ENCODE assay signal across 16 cellular contexts in genomic region chr19:42407085-42407815, GRCh38. TPM values are rescaled to one million over a fixed set of nuclear protein-coding genes. Genes with fewer than 3 reads are reported as not detected.
DNase-seq lines count a peak whose midpoint lies in the region; ATAC-seq, FAIRE-seq and TF ChIP-seq lines count a peak whose summit lies in the region.
"Had no signal": no experiment of that assay in that cellular context is flagged by ENCODE, and none has a peak within 500 bp of the region (broad histone marks: within the 10 kb centered on the region; RNA-seq: fewer than 3 reads in every experiment).

No MANE protein-coding gene starts in this region.

- FAIRE-seq in kidney (lab: Jason Lieb, UNC): no peak
- FAIRE-seq: GM19239, H54 had no signal

- intact Hi-C loops in kidney (cut with DNase I): no loop called here

- no peak overlapping the region for H3K4me2 ChIP-seq in osteoblast (ENCODE audit: insufficient read depth, low read length)
- H3K4me2 ChIP-seq: BLaER1 treated with 17β-estradiol and CSF1 and Interleukin-3, amounts not matched to agents 10 nM and 100 nM had no signal

- no peaks in the 10 kb centered on the region for H3K9me3 ChIP-seq in adipocyte (ENCODE audit: control insufficient read depth, low read length)
- no peaks in the 10 kb centered on the region for H3K9me3 ChIP-seq in kidney (ENCODE audit: control insufficient read depth in 1 of 2, low read length in 2 of 2)
- H3K9me3 ChIP-seq in osteoblast (ENCODE audit: low read depth, low read length): no peaks in the 10 kb centered on the region
- H3K9me3 ChIP-seq: BLaER1 treated with 17β-estradiol and CSF1 and Interleukin-3, amounts not matched to agents 10 nM and 100 nM had no signal

- peak overlapping the region; percentile 26 for H3K9ac ChIP-seq in adipocyte (ENCODE audit: low read length)
- H3K9ac ChIP-seq in kidney (ENCODE audit: low read length in 2 of 2): no peak overlapping the region
- H3K9ac ChIP-seq: BLaER1 treated with 17β-estradiol and CSF1 and Interleukin-3, amounts not matched to agents 10 nM and 100 nM had no signal

- H3K36me3 ChIP-seq in H7 (replicated peaks; ENCODE audit: control insufficient read depth, insufficient read depth, low read length) (peaks cover 1% of the 10 kb centered on the region), adipocyte (ENCODE audit: control insufficient read depth, insufficient read depth, low read length, severe bottlenecking) (peaks cover 74% of the 10 kb centered on the region), kidney (ENCODE audit: control insufficient read depth in 1 of 2, insufficient read depth in 2 of 2, low read length in 2 of 2) (no peaks in the 10 kb centered on the region), osteoblast (ENCODE audit: insufficient read depth, low read length) (no peaks in the 10 kb centered on the region)

- H2AFZ ChIP-seq in osteoblast (ENCODE audit: low read length): no peak overlapping the region

- H3K4me1 ChIP-seq in adipocyte (ENCODE audit: control insufficient read depth, insufficient read depth, low read length): peaks cover 16% of the 10 kb centered on the region
- no peaks in the 10 kb centered on the region for H3K4me1 ChIP-seq in kidney (ENCODE audit: control insufficient read depth in 1 of 2, insufficient read depth in 1 of 2, low read depth in 1 of 2, low read length in 2 of 2)
- no peaks in the 10 kb centered on the region for H3K4me1 ChIP-seq in osteoblast (ENCODE audit: insufficient read depth, low read length)

- no peaks in the 10 kb centered on the region for H3K79me2 ChIP-seq in osteoblast (ENCODE audit: insufficient read depth, low read length)

- TF ChIP-seq CTCF in kidney (IDR thresholded peaks at IDR 0.05; ENCODE audit: borderline replicate concordance, extremely low read depth, insufficient read depth) (no peak), osteoblast (IDR thresholded peaks at IDR 0.05; ENCODE audit: extremely low read depth, low read depth, low read length) (no peak)

- no peak for ATAC-seq in HG02571 (IDR thresholded peaks at IDR 0.05; ENCODE audit: unreplicated experiment)
- ATAC-seq in HG02798 (IDR thresholded peaks at IDR 0.05; ENCODE audit: poor library complexity, unreplicated experiment): no peak

- peak; percentile 46 for DNase-seq in H7
- no peak for DNase-seq in adipocyte (ENCODE audit: low read depth)
- peak; percentile 63 for DNase-seq in kidney
- peak; percentile 63 for DNase-seq in osteoblast (ENCODE audit: insufficient read length, low spot score, missing footprints)
- no peak for DNase-seq in SKM-1 treated with dmso at 0.1 percent for 144 hours (lab: John Stamatoyannopoulos, UW; ENCODE audit: unreplicated experiment)
- DNase-seq in cerebellar nuclear complex (lab: John Stamatoyannopoulos, UW): no peak
- DNase-seq: ACHN; CD4-positive, CD25-positive, alpha-beta regulatory T cell; DMS53; GF-D8 had no signal

- H3K27ac ChIP-seq in kidney (ENCODE audit: low read depth in 2 of 2, low read length in 2 of 2) (no peak overlapping the region), osteoblast (ENCODE audit: low read depth, low read length) (no peak overlapping the region)
- H3K27ac ChIP-seq: BLaER1 treated with 17β-estradiol and CSF1 and Interleukin-3, amounts not matched to agents 10 nM and 100 nM had no signal

- H3K27me3 ChIP-seq in H7 (ENCODE audit: control insufficient read depth, insufficient read depth, low read length): peaks cover 7% of the 10 kb centered on the region
- H3K27me3 ChIP-seq in adipocyte (replicated peaks; ENCODE audit: control insufficient read depth, insufficient read depth, low read length): no peaks in the 10 kb centered on the region
- H3K27me3 ChIP-seq in osteoblast (ENCODE audit: insufficient read depth, low read length): no peaks in the 10 kb centered on the region
- H3K27me3 ChIP-seq: BLaER1 treated with 17β-estradiol and CSF1 and Interleukin-3, amounts not matched to agents 10 nM and 100 nM had no signal

- peaks cover 4% of the 10 kb centered on the region for H4K20me1 ChIP-seq in osteoblast (ENCODE audit: insufficient read depth, low read length)

- H3K4me3 ChIP-seq in H7 (ENCODE audit: insufficient read depth, low read depth, low read length) (no peak overlapping the region), adipocyte (ENCODE audit: low read length) (no peak overlapping the region), kidney (ENCODE audit: low read length in 2 of 2) (no peak overlapping the region), osteoblast (ENCODE audit: insufficient read depth, low read length) (no peak overlapping the region)
- H3K4me3 ChIP-seq: BLaER1 treated with 17β-estradiol and CSF1 and Interleukin-3, amounts not matched to agents 10 nM and 100 nM had no signal

RNA-seq across cellular contexts. Expression of gene CNFN, which starts 17.2 kb away (rescaled TPM):
- total RNA-seq in H7 (2014; rRNA removed; shearing (Covaris generic)): 7.8 and 11.5 TPM in 2 replicates
- total RNA-seq in kidney: 2.2 TPM
- 4.9 TPM for polyA plus RNA-seq in kidney (ENCODE audit: insufficient read depth, low read depth, low replicate concordance)
- not detected in 2 replicates for total RNA-seq in osteoblast
- total RNA-seq: CD4-positive, CD25-positive, alpha-beta regulatory T cell had no signal

RNA-seq across cellular contexts. Expression of gene LIPE, which starts 19.9 kb away (rescaled TPM):
- total RNA-seq in H7 (2014; rRNA removed; shearing (Covaris generic)): 7.5 and 8.2 TPM in 2 replicates
- total RNA-seq in kidney (8.9 TPM), osteoblast (1.8 and 2.7 TPM in 2 replicates)
- 9.9 TPM for polyA plus RNA-seq in kidney (ENCODE audit: insufficient read depth, low read depth, low replicate concordance)
- total RNA-seq: A172 had no signal

RNA-seq across cellular contexts. Expression of gene CXCL17, which starts 35.5 kb away (rescaled TPM):
- not detected in 2 replicates for total RNA-seq in H7 (2014; rRNA removed; shearing (Covaris generic))
- total RNA-seq in kidney (not detected), osteoblast (not detected in 2 replicates)
- polyA plus RNA-seq in kidney (ENCODE audit: insufficient read depth, low read depth, low replicate concordance): not detected
- total RNA-seq: A172; CD4-positive, CD25-positive, alpha-beta regulatory T cell had no signal

Comparison
In these comparisons a context has a peak if more than half of its experiments do, and no peak if none do; other contexts are left out.
1. DNase-seq: peak in H7 (single experiment), kidney (single experiment) and osteoblast (single experiment); none in adipocyte (single experiment), SKM-1 treated with dmso at 0.1 percent for 144 hours (single experiment) and cerebellar nuclear complex (0 of 2).